In the genomic region with DNA sequence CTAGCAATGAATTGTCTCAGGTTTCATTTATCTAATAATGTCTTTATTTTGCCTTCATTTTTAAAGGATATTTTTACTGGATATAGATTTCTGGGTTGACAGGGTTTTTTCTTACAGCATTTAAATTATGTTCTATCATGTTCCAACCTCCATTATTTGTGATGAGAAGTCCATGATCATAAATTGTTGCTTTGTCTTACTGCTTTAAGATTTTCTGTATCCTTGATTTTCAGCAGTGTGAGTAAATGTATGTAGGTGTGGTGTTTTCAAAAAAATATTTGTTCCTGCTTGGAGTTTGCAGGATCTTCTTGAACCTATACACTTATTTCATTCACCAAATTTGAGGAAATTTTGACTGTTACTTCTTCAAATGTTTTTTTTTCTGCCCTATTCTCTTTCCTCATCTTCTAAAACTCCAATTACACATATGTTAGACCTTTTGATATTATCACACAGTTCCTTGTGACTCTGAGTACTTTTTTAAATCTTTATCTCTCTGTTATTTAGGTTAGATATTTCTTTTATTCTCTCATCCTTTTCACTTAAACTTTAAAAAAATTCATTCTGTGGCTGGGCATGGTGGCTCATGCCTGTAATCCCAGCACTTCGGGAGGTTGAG, we compare ENCODE assay signal across 33 cellular contexts.
"Had no signal": no experiment of that assay in that cellular context is flagged by ENCODE, and none has a peak within 500 bp of the region (broad histone marks: within the 10 kb centered on the region; RNA-seq: fewer than 3 reads in every experiment).

No MANE protein-coding gene starts in this region.

- H3K27me3 ChIP-seq: MG63 had no signal

- H3K36me3 ChIP-seq: MG63 had no signal

- H3K4me3 ChIP-seq: MG63 had no signal

- H3K9me3 ChIP-seq: MG63 had no signal

- DNase-seq: Karpas-422, Kasumi-1, MG63, MM.1S, MV-4-11, NCI-H1048, NCI-H1092, NCI-H1092 treated with DMSO at 0.1 percent for 48 hours, NCI-H1105, NCI-H1105 treated with DMSO at 0.1 percent for 48 hours, NCI-H1417 treated with DMSO at 0.1 percent for 48 hours, NCI-H1436, NCI-H1436 treated with DMSO at 0.1 percent for 48 hours, NCI-H146, NCI-H1694, NCI-H1694 treated with DMSO at 0.1 percent for 48 hours, NCI-H187, NCI-H187 treated with DMSO at 0.1 percent for 48 hours, NCI-H1930, NCI-H2029, NCI-H2029 treated with DMSO at 0.1 percent for 48 hours, NCI-H2081, NCI-H2081 treated with DMSO at 0.1 percent for 48 hours, NCI-H2107, NCI-H2171, NCI-H2171 treated with DMSO at 0.1 percent for 48 hours, NCI-H2227 treated with DMSO at 0.1 percent for 48 hours, NCI-H226, NCI-H345, NCI-H446, NCI-H446 treated with DMSO at 0.1 percent for 48 hours, NCI-H510A, NCI-H510A treated with DMSO at 0.1 percent for 48 hours had no signal
